Comparison of ENCODE assay signal across 8 cellular contexts in genomic region chr18:47215554-47216138, GRCh38. TPM values are rescaled to one million over a fixed set of nuclear protein-coding genes. Genes with fewer than 3 reads are reported as not detected.
A peak's percentile ranks its signal among the peaks of the same experiment; 100 is the strongest.
DNase-seq lines count a peak whose midpoint lies in the region; ATAC-seq and TF ChIP-seq lines count a peak whose summit lies in the region.

No MANE protein-coding gene starts in this region.

- H3K9ac ChIP-seq in neural progenitor cell = no peak overlapping the region

- H3K9me3 Mint-ChIP-seq in activated CD4-positive, alpha-beta T cell treated with anti-CD3 and anti-CD28 coated beads for 36 hours (ENCODE audit: low read depth) = no peaks in the 10 kb centered on the region
- no peaks in the 10 kb centered on the region for H3K9me3 Mint-ChIP-seq in neural progenitor cell

- H3K36me3 ChIP-seq in neural progenitor cell = no peaks in the 10 kb centered on the region

- DNase-seq in activated CD4-positive, alpha-beta T cell treated with anti-CD3 and anti-CD28 coated beads for 36 hours = peak; percentile 26
- DNase-seq in activated CD4-positive, alpha-beta T cell treated with anti-CD3 and anti-CD28 coated beads, Interleukin-2, amount 50 U/mL, for 4 hours = no peak
- peak; percentile 32 for DNase-seq in LNCaP clone FGC (ENCODE audit: low read depth)
- peak; percentile 26 for DNase-seq in RWPE1 (ENCODE audit: low spot score)
- peak; percentile 76 for DNase-seq in neural progenitor cell (ENCODE audit: low spot score)

- peaks cover 5% of the 10 kb centered on the region for H3F3A ChIP-seq in neural progenitor cell (ENCODE audit: low read depth)

- POLR2A ChIA-PET in activated CD4-positive, alpha-beta T cell treated with anti-CD3 and anti-CD28 coated beads for 36 hours (lab: Charles Lee) = no interaction called here
- POLR2A ChIA-PET in RWPE1 (lab: Yijun Ruan, JAX; ENCODE audit: low non-redundant PET) = no interaction called here

- H3K4me2 ChIP-seq in neural progenitor cell = no peak overlapping the region

- H3K27ac ChIP-seq in RWPE1 (no peak overlapping the region), neural progenitor cell (no peak overlapping the region)

- H3K36me3 Mint-ChIP-seq in activated CD4-positive, alpha-beta T cell treated with anti-CD3 and anti-CD28 coated beads for 36 hours (ENCODE audit: low read depth) = no peaks in the 10 kb centered on the region
- no peaks in the 10 kb centered on the region for H3K36me3 Mint-ChIP-seq in neural progenitor cell

- TF ChIP-seq CTCF in LNCaP clone FGC (IDR thresholded peaks at IDR 0.05; ENCODE audit: control insufficient read depth, extremely low read depth, insufficient read depth) = peak; percentile 86
- peak; percentile 57 for TF ChIP-seq CTCF in RWPE1 (conservative IDR thresholded peaks at IDR 0.05; ENCODE audit: low read depth)
- TF ChIP-seq CTCF in neural progenitor cell (IDR thresholded peaks at IDR 0.05) = peak; percentile 85

- H3K4me3 ChIP-seq in LNCaP clone FGC (ENCODE audit: low read depth, low read length) (no peak overlapping the region), neural progenitor cell (no peak overlapping the region)

- peaks cover 18% of the 10 kb centered on the region for H3K4me1 ChIP-seq in neural progenitor cell

- peaks cover 15% of the 10 kb centered on the region for H3K27me3 ChIP-seq in neural progenitor cell

- no peaks in the 10 kb centered on the region for H3K4me1 Mint-ChIP-seq in activated CD4-positive, alpha-beta T cell treated with anti-CD3 and anti-CD28 coated beads for 36 hours
- H3K4me1 Mint-ChIP-seq in neural progenitor cell = no peaks in the 10 kb centered on the region

- H3K79me2 ChIP-seq in neural progenitor cell (ENCODE audit: low read depth) = no peaks in the 10 kb centered on the region

- intact Hi-C loops in activated CD4-positive, alpha-beta T cell treated with anti-CD3 and anti-CD28 coated beads for 36 hours (cut with DNase I, micrococcal nuclease) = loop anchor here (1.0 kb wide), 1 partner anchor 534 kb away; no protein-coding TSS in a partner anchor

- H4K20me1 ChIP-seq in neural progenitor cell (ENCODE audit: low read depth) = no peaks in the 10 kb centered on the region

- CTCF ChIA-PET in activated CD4-positive, alpha-beta T cell treated with anti-CD3 and anti-CD28 coated beads for 36 hours (lab: Charles Lee) = interaction anchor here (0.6 to 2.6 kb wide), 19 partner anchors 10 to 1049 kb away, joined by 3 to 20 read pairs (median 4); no protein-coding TSS in a partner anchor
- CTCF ChIA-PET in RWPE1 (lab: Yijun Ruan, JAX) = interaction anchor here (0.6 to 1.3 kb wide), 5 partner anchors 11 to 1220 kb away, joined by 3 to 8 read pairs (median 3); no protein-coding TSS in a partner anchor

- no peak overlapping the region for H3K4me3 Mint-ChIP-seq in activated CD4-positive, alpha-beta T cell treated with anti-CD3 and anti-CD28 coated beads for 36 hours
- H3K4me3 Mint-ChIP-seq in neural progenitor cell = no peak overlapping the region

- no peaks in the 10 kb centered on the region for H3K9me3 ChIP-seq in neural progenitor cell (ENCODE audit: low read depth)

- H3K27me3 Mint-ChIP-seq in activated CD4-positive, alpha-beta T cell treated with anti-CD3 and anti-CD28 coated beads for 36 hours = peaks cover 42% of the 10 kb centered on the region
- peaks cover 6% of the 10 kb centered on the region for H3K27me3 Mint-ChIP-seq in neural progenitor cell (ENCODE audit: insufficient read depth, low read depth)

- H2AFZ ChIP-seq in neural progenitor cell (replicated peaks) = no peak overlapping the region

- no peak overlapping the region for H3K27ac Mint-ChIP-seq in activated CD4-positive, alpha-beta T cell treated with anti-CD3 and anti-CD28 coated beads for 36 hours
- H3K27ac Mint-ChIP-seq in neural progenitor cell = no peak overlapping the region

- peak; percentile 71 for ATAC-seq in activated CD4-positive, alpha-beta T cell treated with anti-CD3 and anti-CD28 coated beads for 36 hours
- ATAC-seq in esophagus mucosa (peak; percentile 69), HG03469 (IDR thresholded peaks at IDR 0.05; ENCODE audit: unreplicated experiment) (no peak), HG03354 (IDR thresholded peaks at IDR 0.05; ENCODE audit: poor library complexity, severe bottlenecking, unreplicated experiment) (no peak)

RNA-seq across cellular contexts. Expression of gene SKOR2, which starts 35.8 kb away (rescaled TPM):
- under 1 TPM; 0.14 to 0.21 TPM for total RNA-seq in activated CD4-positive, alpha-beta T cell treated with anti-CD3 and anti-CD28 coated beads for 36 hours
- total RNA-seq in esophagus mucosa (not detected), neural progenitor cell (ENCODE audit: low replicate concordance) (not detected in 2 replicates)

RNA-seq across cellular contexts. Expression of gene IER3IP1, which starts 39.5 kb away (rescaled TPM):
- total RNA-seq in activated CD4-positive, alpha-beta T cell treated with anti-CD3 and anti-CD28 coated beads for 36 hours = 10 to 100 TPM in 1 of 2 experiments, 1 to 10 TPM in 1; 9.0 to 11.5 TPM
- total RNA-seq in esophagus mucosa = 7.1 TPM
- total RNA-seq in neural progenitor cell (ENCODE audit: low replicate concordance) = 10.9 and 16.6 TPM in 2 replicates

Comparison
In these comparisons a context has a peak if more than half of its experiments do, and no peak if none do; other contexts are left out.
1. DNase-seq: peak in activated CD4-positive, alpha-beta T cell treated with anti-CD3 and anti-CD28 coated beads for 36 hours (single experiment), LNCaP clone FGC (single experiment), RWPE1 (single experiment) and neural progenitor cell (single experiment); none in activated CD4-positive, alpha-beta T cell treated with anti-CD3 and anti-CD28 coated beads, Interleukin-2, amount 50 U/mL, for 4 hours (0 of 2).
2. ATAC-seq: peak in activated CD4-positive, alpha-beta T cell treated with anti-CD3 and anti-CD28 coated beads for 36 hours (single experiment) and esophagus mucosa (single experiment); none in HG03469 (single experiment) and HG03354 (single experiment).
3. Peak in every context shown above with its lines, with median percentiles within 50 percentile points of each other: CTCF ChIP-seq.